Comparison of ENCODE assay signal across 11 cellular contexts in genomic region chr9:130936285-130937117, GRCh38. TPM values are rescaled to one million over a fixed set of nuclear protein-coding genes. Genes with fewer than 3 reads are reported as not detected.
A peak's percentile ranks its signal among the peaks of the same experiment; 100 is the strongest.
DNase-seq lines count a peak whose midpoint lies in the region; ATAC-seq and TF ChIP-seq lines count a peak whose summit lies in the region.
"Had no signal": no experiment of that assay in that cellular context is flagged by ENCODE, and none has a peak within 500 bp of the region (broad histone marks: within the 10 kb centered on the region; RNA-seq: fewer than 3 reads in every experiment).

No MANE protein-coding gene starts in this region.

- H3K9me3 Mint-ChIP-seq in naive thymus-derived CD8-positive, alpha-beta T cell: no peaks in the 10 kb centered on the region
- no peaks in the 10 kb centered on the region for H3K9me3 Mint-ChIP-seq in activated T-cell treated with anti-CD3 and anti-CD28 coated beads, Interleukin-2, amount 50 U/mL, for 24 hours
- H3K9me3 Mint-ChIP-seq: dendritic cell treated with granulocyte-macrophage colony-stimulating factor and Interleukin-4, amounts not matched to agents 40 ng/mL and 50 ng/mL, for 4 days had no signal

- peak overlapping the region in 6 of 10 donors; percentile 2 to 53 (median 26) for H3K4me3 Mint-ChIP-seq in naive thymus-derived CD8-positive, alpha-beta T cell
- H3K4me3 Mint-ChIP-seq in activated T-cell treated with anti-CD3 and anti-CD28 coated beads, Interleukin-2, amount 50 U/mL, for 24 hours: no peak overlapping the region
- H3K4me3 Mint-ChIP-seq: dendritic cell treated with granulocyte-macrophage colony-stimulating factor and Interleukin-4, amounts not matched to agents 40 ng/mL and 50 ng/mL, for 4 days had no signal

- 0 out of 3 replicates have a peak, but pooled peaks have one; percentile 19 for ATAC-seq in DND-41 (ENCODE audit: insufficient read depth, low read depth)
- no peak for ATAC-seq in naive thymus-derived CD8-positive, alpha-beta T cell
- no peak for ATAC-seq in HG03280 (IDR thresholded peaks at IDR 0.05; ENCODE audit: unreplicated experiment)

- no peak for DNase-seq in DND-41
- DNase-seq in MV-4-11 (lab: John Stamatoyannopoulos, UW): peak; percentile 50
- peak; percentile 20 for DNase-seq in dedifferentiated amniotic fluid mesenchymal stem cell (ENCODE audit: extremely low spot score)
- no peak for DNase-seq in naive thymus-derived CD8-positive, alpha-beta T cell
- DNase-seq in ureter (ENCODE audit: low spot score): no peak
- no peak for DNase-seq in activated T-cell treated with anti-CD3 and anti-CD28 coated beads, Interleukin-2, amount 50 U/mL, for 24 hours
- DNase-seq in stimulated activated CD4-positive, alpha-beta T cell treated with anti-CD3 and anti-CD28 coated beads, Interleukin-12 subunit alpha, Interleukin-12 subunit beta, amount 100 ng/mL, for 4 hours: no peak
- DNase-seq: RPMI8226 had no signal

- POLR2A ChIA-PET in naive thymus-derived CD8-positive, alpha-beta T cell (lab: Charles Lee): no interaction called here

- H3K27ac ChIP-seq in DND-41 (ENCODE audit: low read length): no peak overlapping the region

- no peak overlapping the region for H3K27ac Mint-ChIP-seq in naive thymus-derived CD8-positive, alpha-beta T cell
- no peak overlapping the region for H3K27ac Mint-ChIP-seq in activated T-cell treated with anti-CD3 and anti-CD28 coated beads, Interleukin-2, amount 50 U/mL, for 24 hours
- H3K27ac Mint-ChIP-seq: dendritic cell treated with granulocyte-macrophage colony-stimulating factor and Interleukin-4, amounts not matched to agents 40 ng/mL and 50 ng/mL, for 4 days had no signal

- no peaks in the 10 kb centered on the region for H3K36me3 Mint-ChIP-seq in naive thymus-derived CD8-positive, alpha-beta T cell
- H3K36me3 Mint-ChIP-seq in activated T-cell treated with anti-CD3 and anti-CD28 coated beads, Interleukin-2, amount 50 U/mL, for 24 hours (ENCODE audit: low read depth): no peaks in the 10 kb centered on the region

- peaks cover 2% of the 10 kb centered on the region for H3K27me3 ChIP-seq in DND-41 (ENCODE audit: insufficient read depth, low read length, poor library complexity)

- TF ChIP-seq CTCF in DND-41 (IDR thresholded peaks at IDR 0.05; ENCODE audit: borderline replicate concordance, extremely low read depth, low read length, poor library complexity, severe bottlenecking): no peak

- H3K9ac ChIP-seq in DND-41 (ENCODE audit: low read depth, low read length): no peak overlapping the region

- no peaks in the 10 kb centered on the region for H3K9me3 ChIP-seq in DND-41 (ENCODE audit: insufficient read depth, low read length, severe bottlenecking)

- peaks cover 9 to 20% (median 17%) of the 10 kb centered on the region in 4 donors for H3K4me1 Mint-ChIP-seq in naive thymus-derived CD8-positive, alpha-beta T cell
- H3K4me1 Mint-ChIP-seq in activated T-cell treated with anti-CD3 and anti-CD28 coated beads, Interleukin-2, amount 50 U/mL, for 24 hours (ENCODE audit: low read depth): peaks cover 9% of the 10 kb centered on the region

- no peaks in the 10 kb centered on the region for H3K36me3 ChIP-seq in DND-41 (ENCODE audit: insufficient read depth, low read length)

- peaks cover 36 to 88% (median 52%) of the 10 kb centered on the region in 5 donors for H3K27me3 Mint-ChIP-seq in naive thymus-derived CD8-positive, alpha-beta T cell
- H3K27me3 Mint-ChIP-seq in activated T-cell treated with anti-CD3 and anti-CD28 coated beads, Interleukin-2, amount 50 U/mL, for 24 hours: peaks cover 81% of the 10 kb centered on the region

- no peaks in the 10 kb centered on the region for H3K79me2 ChIP-seq in DND-41 (ENCODE audit: insufficient read depth, low read length)

- no peaks in the 10 kb centered on the region for H3K4me1 ChIP-seq in DND-41 (ENCODE audit: insufficient read depth, low read length)

- no peak overlapping the region for H3K4me3 ChIP-seq in DND-41 (ENCODE audit: low read depth in 1 of 2, low read length in 2 of 2)

- H4K20me1 ChIP-seq in DND-41 (ENCODE audit: insufficient read depth, low read length): peaks cover 4% of the 10 kb centered on the region

- H2AFZ ChIP-seq in DND-41 (ENCODE audit: low read depth, low read length): no peak overlapping the region

- H3K4me2 ChIP-seq in DND-41 (ENCODE audit: insufficient read depth, low read length): no peak overlapping the region

RNA-seq across cellular contexts. Expression of gene FIBCD1, which starts 2.5 kb away (rescaled TPM):
- not detected for total RNA-seq in naive thymus-derived CD8-positive, alpha-beta T cell
- polyA plus RNA-seq in naive thymus-derived CD8-positive, alpha-beta T cell: not detected
- not detected for total RNA-seq in ureter
- total RNA-seq: skeletal muscle tissue had no signal

RNA-seq across cellular contexts. Expression of gene QRFP, which starts 39.9 kb away (rescaled TPM):
- not detected for total RNA-seq in naive thymus-derived CD8-positive, alpha-beta T cell
- polyA plus RNA-seq in naive thymus-derived CD8-positive, alpha-beta T cell: not detected
- not detected for total RNA-seq in ureter
- total RNA-seq: skeletal muscle tissue had no signal

Comparison
In these comparisons a context has a peak if more than half of its experiments do, and no peak if none do; other contexts are left out.
1. DNase-seq: peak in MV-4-11 (single experiment) and dedifferentiated amniotic fluid mesenchymal stem cell (single experiment); none in DND-41 (single experiment), naive thymus-derived CD8-positive, alpha-beta T cell (0 of 10), ureter (single experiment), activated T-cell treated with anti-CD3 and anti-CD28 coated beads, Interleukin-2, amount 50 U/mL, for 24 hours (single experiment) and stimulated activated CD4-positive, alpha-beta T cell treated with anti-CD3 and anti-CD28 coated beads, Interleukin-12 subunit alpha, Interleukin-12 subunit beta, amount 100 ng/mL, for 4 hours (single experiment).